Comparison of ENCODE assay signal across 1 cellular context in genomic region chr19:5340637-5341447, GRCh38.
A peak's percentile ranks its signal among the peaks of the same experiment; 100 is the strongest.
TF ChIP-seq lines count a peak whose summit lies in the region.

PTPRS (minus strand) TSS chr19:5340812; CDS start chr19:5286140, 54,672 bp downstream.

TF ChIP-seq in HepG2, 621 proteins besides CTCF, POLR2A, EP300 and RAD21 (continued from another document and continues in another):
- TF ChIP-seq ZNF362 (CRISPR knock-in tag; IDR thresholded peaks at IDR 0.05; ENCODE audit: borderline replicate concordance) (peak; percentile 80), ARNT2 (CRISPR knock-in tag; IDR thresholded peaks at IDR 0.05; ENCODE audit: low read depth) (peak; percentile 100), HES4 (CRISPR knock-in tag; IDR thresholded peaks at IDR 0.05; ENCODE audit: borderline replicate concordance) (peak; percentile 100), ZNF839 (CRISPR knock-in tag; IDR thresholded peaks at IDR 0.05; ENCODE audit: borderline replicate concordance) (no peak), ZFP91 (CRISPR knock-in tag; IDR thresholded peaks at IDR 0.05; ENCODE audit: borderline replicate concordance) (peak; percentile 98), RNF2 (conservative IDR thresholded peaks at IDR 0.05; ENCODE audit: low read depth) (peak; percentile 99), ZNF367 (CRISPR knock-in tag; IDR thresholded peaks at IDR 0.05; ENCODE audit: borderline replicate concordance) (peak; percentile 99), HNF1A (IDR thresholded peaks at IDR 0.05; ENCODE audit: low read depth) (no peak), HNF1A (CRISPR knock-in tag; IDR thresholded peaks at IDR 0.05; ENCODE audit: borderline replicate concordance) (peak; percentile 84), ATF2 (CRISPR knock-in tag; IDR thresholded peaks at IDR 0.05) (peak; percentile 83), TOE1 (CRISPR knock-in tag; IDR thresholded peaks at IDR 0.05) (peak; percentile 93; the same call in 1 of the 2 replicates), GATAD2A (CRISPR knock-in tag; IDR thresholded peaks at IDR 0.05) (peak; percentile 28; the same call in 1 of the 2 replicates), ZNF446 (CRISPR knock-in tag; IDR thresholded peaks at IDR 0.05) (peak; percentile 99), ZBTB33 (CRISPR knock-in tag; IDR thresholded peaks at IDR 0.05) (peak; percentile 88; the same call in 1 of the 2 replicates), BRF2 (CRISPR knock-in tag; IDR thresholded peaks at IDR 0.05) (peak; percentile 95), UBTF (CRISPR knock-in tag; IDR thresholded peaks at IDR 0.05) (no peak), TBL1XR1 (IDR thresholded peaks at IDR 0.05; ENCODE audit: borderline replicate concordance, low read length, partially characterized antibody) (no peak), ATF4 (CRISPR knock-in tag; IDR thresholded peaks at IDR 0.05) (peak in 1 of 2 experiments; percentile 87; a peak in 2 of 4 replicates), KLF16 (CRISPR knock-in tag; IDR thresholded peaks at IDR 0.05) (peak; percentile 90 to 98; a peak in 3 of 4 replicates), DDIT3 (CRISPR knock-in tag; IDR thresholded peaks at IDR 0.05) (no peak), KLF6 (CRISPR knock-in tag; IDR thresholded peaks at IDR 0.05) (peak; percentile 100), HIC2 (CRISPR knock-in tag; IDR thresholded peaks at IDR 0.05; ENCODE audit: low read depth) (peak; percentile 61; the same call in 1 of the 2 replicates), REL (CRISPR knock-in tag; conservative IDR thresholded peaks at IDR 0.05) (peak; percentile 100), MEIS2 (CRISPR knock-in tag; IDR thresholded peaks at IDR 0.05) (peak; percentile 98), ZFY (CRISPR knock-in tag; IDR thresholded peaks at IDR 0.05) (peak; percentile 69), FOXO4 (CRISPR knock-in tag; conservative IDR thresholded peaks at IDR 0.05) (peak; percentile 98), PAX8 (CRISPR knock-in tag; IDR thresholded peaks at IDR 0.05; ENCODE audit: borderline replicate concordance) (peak; percentile 99; the same call in 1 of the 2 replicates), ZFP62 (CRISPR knock-in tag; IDR thresholded peaks at IDR 0.05) (no peak), SIN3A (IDR thresholded peaks at IDR 0.05; ENCODE audit: borderline replicate concordance, low read depth, low read length) (no peak), ZNF687 (CRISPR knock-in tag; IDR thresholded peaks at IDR 0.05) (peak; percentile 98)
